ENCODE assay signal across 28 cellular contexts in genomic region chr2:147096671-147097070, GRCh38.
"Had no signal": no experiment of that assay in that cellular context is flagged by ENCODE, and none has a peak within 500 bp of the region (broad histone marks: within the 10 kb centered on the region; RNA-seq: fewer than 3 reads in every experiment).

No MANE protein-coding gene starts in this region.

- H3K9me3 Mint-ChIP-seq: activated T-helper 1 cell treated with anti-CD3 and anti-CD28 coated beads, Interleukin-12 subunit alpha, Interleukin-12 subunit beta, Interleukin-2, Interleukin-4 antibody, amounts not matched to agents 30 ng/mL and 10 ng/mL and 1 ng/mL, durations not matched to agents 14 hours and 24 hours and 36 hours; dendritic cell treated with granulocyte-macrophage colony-stimulating factor and Interleukin-4, amounts not matched to agents 40 ng/mL and 50 ng/mL, for 4 days; memory B cell; natural killer cell treated with Interleukin-12 subunit alpha and Interleukin-12 subunit beta and Interleukin-15 and Interleukin-18, amount 100 ng/mL, for 72 hours; T-cell; T-helper 2 cell treated with Interferon-gamma antibody and Interleukin-4, amounts not matched to agents 5 μg/mL and 100 μg/mL, for 36 hours had no signal

- H3K4me1 Mint-ChIP-seq: memory B cell, T-cell had no signal

- H3K36me3 Mint-ChIP-seq: activated naive CD8-positive, alpha-beta T cell; memory B cell; natural killer cell treated with Interleukin-12 subunit alpha and Interleukin-12 subunit beta and Interleukin-15 and Interleukin-18, amount 100 ng/mL, for 72 hours; T-cell had no signal

- ATAC-seq: gastroesophageal sphincter; left cardiac atrium; natural killer cell treated with Interleukin-12 subunit alpha and Interleukin-12 subunit beta and Interleukin-15 and Interleukin-18, amount 100 ng/mL, for 72 hours; SK-N-SH treated with all-trans-retinoic acid at 6 μM for 48 hours; T-cell; upper lobe of right lung had no signal

- DNase-seq: activated CD4-positive, CD25-positive, alpha-beta regulatory T cell treated with anti-CD3 and anti-CD28 coated beads, Interleukin-2, amount 50 U/mL, for 72 hours; activated CD8-positive, alpha-beta memory T cell treated with anti-CD3 and anti-CD28 coated beads, Interleukin-2, amount 50 U/mL, for 48 hours; activated gamma-delta T cell treated with Interleukin-2 at 50 U/mL for 16 hours; amygdala; effector CD8-positive, alpha-beta T cell; head of caudate nucleus; hypothalamus; islet precursor cell; left cardiac atrium; ovary; stimulated activated CD4-positive, alpha-beta T cell treated with anti-CD3 and anti-CD28 coated beads, Interleukin-2, amount 100 ng/mL, for 24 hours; stimulated activated naive CD4-positive, alpha-beta T cell treated with Interleukin-2 at 50 U/mL for 16 hours; substantia nigra; T-cell; thyroid gland; upper lobe of right lung; WERI-Rb-1 had no signal

- H3K27me3 Mint-ChIP-seq: dendritic cell treated with granulocyte-macrophage colony-stimulating factor and Interleukin-4, amounts not matched to agents 40 ng/mL and 50 ng/mL, for 4 days had no signal

- H3K4me3 Mint-ChIP-seq: activated naive CD8-positive, alpha-beta T cell; activated T-helper 1 cell treated with anti-CD3 and anti-CD28 coated beads, Interleukin-12 subunit alpha, Interleukin-12 subunit beta, Interleukin-2, Interleukin-4 antibody, amounts not matched to agents 30 ng/mL and 10 ng/mL and 1 ng/mL, durations not matched to agents 14 hours and 24 hours and 36 hours; dendritic cell treated with granulocyte-macrophage colony-stimulating factor and Interleukin-4, amounts not matched to agents 40 ng/mL and 50 ng/mL, for 4 days; memory B cell; natural killer cell treated with Interleukin-12 subunit alpha and Interleukin-12 subunit beta and Interleukin-15 and Interleukin-18, amount 100 ng/mL, for 72 hours; T-cell; T-helper 2 cell treated with Interferon-gamma antibody and Interleukin-4, amounts not matched to agents 5 μg/mL and 100 μg/mL, for 36 hours had no signal

- H3K4me3 ChIP-seq: gastroesophageal sphincter, ovary, prostate gland, right atrium auricular region, skin epidermis, thyroid gland, upper lobe of right lung had no signal

- H3K27ac Mint-ChIP-seq: activated naive CD8-positive, alpha-beta T cell; activated T-helper 1 cell treated with anti-CD3 and anti-CD28 coated beads, Interleukin-12 subunit alpha, Interleukin-12 subunit beta, Interleukin-2, Interleukin-4 antibody, amounts not matched to agents 30 ng/mL and 10 ng/mL and 1 ng/mL, durations not matched to agents 14 hours and 24 hours and 36 hours; dendritic cell treated with granulocyte-macrophage colony-stimulating factor and Interleukin-4, amounts not matched to agents 40 ng/mL and 50 ng/mL, for 4 days; memory B cell; natural killer cell treated with Interleukin-12 subunit alpha and Interleukin-12 subunit beta and Interleukin-15 and Interleukin-18, amount 100 ng/mL, for 72 hours; T-cell; T-helper 2 cell treated with Interferon-gamma antibody and Interleukin-4, amounts not matched to agents 5 μg/mL and 100 μg/mL, for 36 hours had no signal
